ENCODE assay signal across 12 cellular contexts in genomic region chr18:48829443-48830149, GRCh38.
DNase-seq lines count a peak whose midpoint lies in the region; ATAC-seq and TF ChIP-seq lines count a peak whose summit lies in the region.
"Had no signal": no experiment of that assay in that cellular context is flagged by ENCODE, and none has a peak within 500 bp of the region (broad histone marks: within the 10 kb centered on the region; RNA-seq: fewer than 3 reads in every experiment).

No MANE protein-coding gene starts in this region.

- H3K27ac Mint-ChIP-seq in activated T-helper 17 cell treated with anti-CD3 and anti-CD28 coated beads, Interleukin-2, amount 50 U/mL, for 72 hours = no peak overlapping the region

- peak overlapping the region in 1 of 2 experiments; percentile 2 for H3K23ac ChIP-seq in mesenchymal stem cell (ENCODE audit: low read length in 2 of 2)

- H3K4me3 ChIP-seq in cardiac muscle cell (no peak overlapping the region), mesenchymal stem cell (ENCODE audit: insufficient read depth in 1 of 2, low read depth in 1 of 2, low read length in 2 of 2) (no peak overlapping the region), uterus (no peak overlapping the region)
- H3K4me3 ChIP-seq: colonic mucosa had no signal

- ATAC-seq in Right ventricle myocardium inferior (no peak), GM19395 (IDR thresholded peaks at IDR 0.05; ENCODE audit: unreplicated experiment) (no peak)
- no peak for ATAC-seq in activated T-helper 17 cell treated with anti-CD3 and anti-CD28 coated beads, Interleukin-2, amount 50 U/mL, for 72 hours (replicated peaks)

- no peak overlapping the region for H2AFZ ChIP-seq in mesenchymal stem cell (ENCODE audit: low read depth, low read length)

- H3K27ac ChIP-seq in cardiac muscle cell = peak overlapping the region; percentile 96
- peak overlapping the region; percentile 46 for H3K27ac ChIP-seq in mesenchymal stem cell (ENCODE audit: low read length, poor library complexity, severe bottlenecking)
- H3K27ac ChIP-seq in uterus = peak overlapping the region; percentile 76 to 77
- H3K27ac ChIP-seq: colonic mucosa, neutrophil had no signal

- H3K4me1 ChIP-seq in cardiac muscle cell (ENCODE audit: low read depth) (peaks cover 91% of the 10 kb centered on the region), mesenchymal stem cell (ENCODE audit: control insufficient read depth, insufficient read depth, low read depth, low read length) (peaks cover 57% of the 10 kb centered on the region), uterus (peaks cover 2 to 23% of the 10 kb centered on the region in 2 donors)
- H3K4me1 ChIP-seq: colonic mucosa had no signal

- H3K4me3 Mint-ChIP-seq in activated T-helper 17 cell treated with anti-CD3 and anti-CD28 coated beads, Interleukin-2, amount 50 U/mL, for 72 hours = peak overlapping the region; percentile 86

- H2BK15ac ChIP-seq in mesenchymal stem cell (ENCODE audit: low read depth, poor library complexity, severe bottlenecking) = peak overlapping the region; percentile 100

- H3K36me3 Mint-ChIP-seq in activated T-helper 17 cell treated with anti-CD3 and anti-CD28 coated beads, Interleukin-2, amount 50 U/mL, for 72 hours (ENCODE audit: low read depth) = peaks cover 51% of the 10 kb centered on the region

- intact Hi-C loops in Right ventricle myocardium inferior (cut with DNase I) (loop anchor here (5.0 kb wide), 1 partner anchor 52 kb away; no protein-coding TSS in a partner anchor), uterus (cut with DNase I; ENCODE audit: low total_unique reads) (no loop called here)

- H2BK12ac ChIP-seq in mesenchymal stem cell (ENCODE audit: low read length in 2 of 2) = peak overlapping the region; percentile 59 to 85

- WGBS in mesenchymal stem cell = 69% methylated on average over 13 of the region's 13 CpGs

- peak in 1 of 2 donors; percentile 56 for DNase-seq in cardiac muscle cell (ENCODE audit: low read depth in 1 of 2, low spot score in 1 of 2)
- no peak for DNase-seq in Right ventricle myocardium inferior (ENCODE audit: missing footprints)
- DNase-seq in mesenchymal stem cell = no peak
- peak; percentile 18 to 29 for DNase-seq in uterus
- DNase-seq in medulla oblongata (ENCODE audit: extremely low spot score) = no peak
- DNase-seq in NCI-H2081 treated with DMSO at 0.1 percent for 48 hours (lab: John Stamatoyannopoulos, UW) = no peak
- DNase-seq: AML-193, colonic mucosa, NCI-H226 had no signal

- H2BK5ac ChIP-seq in mesenchymal stem cell (ENCODE audit: low read depth, low read length, poor library complexity, severe bottlenecking) = peak overlapping the region; percentile 77

- TF ChIP-seq CTCF in cardiac muscle cell (IDR thresholded peaks at IDR 0.05; ENCODE audit: low read depth, low read length) (no peak), uterus (IDR thresholded peaks at IDR 0.05) (no peak)

- no peaks in the 10 kb centered on the region for H3K9me3 ChIP-seq in cardiac muscle cell (ENCODE audit: low read depth)
- H3K9me3 ChIP-seq in mesenchymal stem cell (ENCODE audit: control insufficient read depth, low read length) = no peaks in the 10 kb centered on the region
- no peaks in the 10 kb centered on the region for H3K9me3 ChIP-seq in uterus
- H3K9me3 ChIP-seq: colonic mucosa, neutrophil had no signal

- H4K8ac ChIP-seq in mesenchymal stem cell (ENCODE audit: low read length) = peak overlapping the region; percentile 67

- H3K18ac ChIP-seq in mesenchymal stem cell (ENCODE audit: low read depth in 1 of 2, low read length in 2 of 2) = peak overlapping the region; percentile 67 to 86

- H3K9ac ChIP-seq in mesenchymal stem cell (ENCODE audit: low read length) = peak overlapping the region; percentile 87

- TF ChIP-seq POLR2A in uterus (IDR thresholded peaks at IDR 0.05) = no peak

- peak overlapping the region; percentile 2 to 71 for H3K4ac ChIP-seq in mesenchymal stem cell (ENCODE audit: low read depth in 1 of 2, low read length in 2 of 2)

- H2BK120ac ChIP-seq in mesenchymal stem cell (ENCODE audit: low read depth, low read length) = peak overlapping the region; percentile 92

- peak overlapping the region; percentile 82 for H4K91ac ChIP-seq in mesenchymal stem cell (ENCODE audit: low read length)

- H3K9me3 Mint-ChIP-seq in activated T-helper 17 cell treated with anti-CD3 and anti-CD28 coated beads, Interleukin-2, amount 50 U/mL, for 72 hours = no peaks in the 10 kb centered on the region

- peak overlapping the region; percentile 98 for H2AK5ac ChIP-seq in mesenchymal stem cell (ENCODE audit: low read length, severe bottlenecking)

- H3K36me3 ChIP-seq in cardiac muscle cell (no peaks in the 10 kb centered on the region), mesenchymal stem cell (ENCODE audit: control insufficient read depth in 1 of 2, insufficient read depth in 2 of 2, low read depth in 1 of 2, low read length in 2 of 2) (peaks cover 6 to 19% of the 10 kb centered on the region in 2 experiments), uterus (no peaks in the 10 kb centered on the region)
- H3K36me3 ChIP-seq: colonic mucosa, neutrophil had no signal

- H3K27me3 Mint-ChIP-seq in activated T-helper 17 cell treated with anti-CD3 and anti-CD28 coated beads, Interleukin-2, amount 50 U/mL, for 72 hours = no peaks in the 10 kb centered on the region

- H3K27me3 ChIP-seq in cardiac muscle cell (no peaks in the 10 kb centered on the region), mesenchymal stem cell (ENCODE audit: control insufficient read depth in 1 of 2, insufficient read depth in 1 of 2, low read length in 2 of 2) (no peaks in the 10 kb centered on the region), uterus (no peaks in the 10 kb centered on the region)
- H3K27me3 ChIP-seq: colonic mucosa had no signal

- no peak overlapping the region for H3K4me2 ChIP-seq in mesenchymal stem cell (ENCODE audit: low read length, poor library complexity, severe bottlenecking)

- H3K4me1 Mint-ChIP-seq in activated T-helper 17 cell treated with anti-CD3 and anti-CD28 coated beads, Interleukin-2, amount 50 U/mL, for 72 hours = peaks cover 47% of the 10 kb centered on the region

- peaks cover 30% of the 10 kb centered on the region for H3K79me1 ChIP-seq in mesenchymal stem cell (replicated peaks; ENCODE audit: low read length, poor library complexity, severe bottlenecking)

- peak overlapping the region in 1 of 2 experiments; percentile 78 for H3K14ac ChIP-seq in mesenchymal stem cell (ENCODE audit: low read length in 2 of 2)

Comparison
In these comparisons a context has a peak if more than half of its experiments do, and no peak if none do; other contexts are left out.
1. DNase-seq: peak in uterus (2 of 2); none in Right ventricle myocardium inferior (single experiment), mesenchymal stem cell (single experiment), medulla oblongata (single experiment) and NCI-H2081 treated with DMSO at 0.1 percent for 48 hours (single experiment).
2. H3K27ac ChIP-seq: peak in every context shown above with its lines; median percentile 96 in cardiac muscle cell; 76 in uterus; 46 in mesenchymal stem cell.